Comparison of ENCODE assay signal across 3 cellular contexts in the genomic region with DNA sequence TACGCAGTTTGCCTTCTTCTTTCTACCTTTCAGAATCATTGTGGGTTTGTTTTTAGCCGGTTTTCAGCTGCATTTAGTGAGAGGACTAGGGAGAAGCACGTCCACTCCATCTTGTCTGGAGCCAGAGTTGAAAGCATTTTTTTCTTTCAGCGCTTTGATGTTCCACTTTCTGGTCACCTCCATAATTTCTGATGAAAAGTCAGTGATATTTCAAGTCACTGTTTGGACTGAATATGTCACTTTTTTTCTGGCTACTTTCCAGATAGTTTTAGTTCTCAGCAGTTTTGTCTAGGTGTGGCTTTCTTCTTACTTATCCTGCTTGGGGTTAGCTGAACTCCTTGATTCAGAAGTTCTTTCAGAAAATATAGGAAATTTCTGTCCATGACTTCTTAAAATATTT.
TF ChIP-seq lines count a peak whose summit lies in the region.

No MANE protein-coding gene starts in this region.

TF ChIP-seq in HCT116, 20 proteins besides CTCF, POLR2A, EP300 and RAD21 (continued from another document):
- TF ChIP-seq TCF7L2 (IDR thresholded peaks at IDR 0.05; ENCODE audit: borderline replicate concordance, extremely low read depth, insufficient read depth, insufficient read length) (no peak), EZH2 (IDR thresholded peaks at IDR 0.05) (no peak), YY1 (IDR thresholded peaks at IDR 0.05; ENCODE audit: extremely low read depth, insufficient replicate concordance, low read depth, low read length) (no peak), JUND (IDR thresholded peaks at IDR 0.05) (no peak)
- TF ChIP-seq, protein P1, sequence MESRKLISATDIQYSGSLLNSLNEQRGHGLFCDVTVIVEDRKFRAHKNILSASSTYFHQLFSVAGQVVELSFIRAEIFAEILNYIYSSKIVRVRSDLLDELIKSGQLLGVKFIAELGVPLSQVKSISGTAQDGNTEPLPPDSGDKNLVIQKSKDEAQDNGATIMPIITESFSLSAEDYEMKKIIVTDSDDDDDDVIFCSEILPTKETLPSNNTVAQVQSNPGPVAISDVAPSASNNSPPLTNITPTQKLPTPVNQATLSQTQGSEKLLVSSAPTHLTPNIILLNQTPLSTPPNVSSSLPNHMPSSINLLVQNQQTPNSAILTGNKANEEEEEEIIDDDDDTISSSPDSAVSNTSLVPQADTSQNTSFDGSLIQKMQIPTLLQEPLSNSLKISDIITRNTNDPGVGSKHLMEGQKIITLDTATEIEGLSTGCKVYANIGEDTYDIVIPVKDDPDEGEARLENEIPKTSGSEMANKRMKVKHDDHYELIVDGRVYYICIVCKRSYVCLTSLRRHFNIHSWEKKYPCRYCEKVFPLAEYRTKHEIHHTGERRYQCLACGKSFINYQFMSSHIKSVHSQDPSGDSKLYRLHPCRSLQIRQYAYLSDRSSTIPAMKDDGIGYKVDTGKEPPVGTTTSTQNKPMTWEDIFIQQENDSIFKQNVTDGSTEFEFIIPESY (IDR thresholded peaks at IDR 0.05; ENCODE audit: extremely low read depth, insufficient replicate concordance, low read length), result no peak
TF ChIP-seq in HCT116: peak in this region for 1.

TF ChIP-seq in WTC11, 78 proteins besides CTCF, POLR2A, EP300 and RAD21:
- TF ChIP-seq, protein P2, sequence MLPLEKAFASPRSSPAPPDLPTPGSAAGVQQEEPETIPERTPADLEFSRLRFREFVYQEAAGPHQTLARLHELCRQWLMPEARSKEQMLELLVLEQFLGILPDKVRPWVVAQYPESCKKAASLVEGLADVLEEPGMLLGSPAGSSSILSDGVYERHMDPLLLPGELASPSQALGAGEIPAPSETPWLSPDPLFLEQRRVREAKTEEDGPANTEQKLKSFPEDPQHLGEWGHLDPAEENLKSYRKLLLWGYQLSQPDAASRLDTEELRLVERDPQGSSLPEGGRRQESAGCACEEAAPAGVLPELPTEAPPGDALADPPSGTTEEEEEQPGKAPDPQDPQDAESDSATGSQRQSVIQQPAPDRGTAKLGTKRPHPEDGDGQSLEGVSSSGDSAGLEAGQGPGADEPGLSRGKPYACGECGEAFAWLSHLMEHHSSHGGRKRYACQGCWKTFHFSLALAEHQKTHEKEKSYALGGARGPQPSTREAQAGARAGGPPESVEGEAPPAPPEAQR (CRISPR knock-in tag; IDR thresholded peaks at IDR 0.05), result no peak
- TF ChIP-seq, protein P3, sequence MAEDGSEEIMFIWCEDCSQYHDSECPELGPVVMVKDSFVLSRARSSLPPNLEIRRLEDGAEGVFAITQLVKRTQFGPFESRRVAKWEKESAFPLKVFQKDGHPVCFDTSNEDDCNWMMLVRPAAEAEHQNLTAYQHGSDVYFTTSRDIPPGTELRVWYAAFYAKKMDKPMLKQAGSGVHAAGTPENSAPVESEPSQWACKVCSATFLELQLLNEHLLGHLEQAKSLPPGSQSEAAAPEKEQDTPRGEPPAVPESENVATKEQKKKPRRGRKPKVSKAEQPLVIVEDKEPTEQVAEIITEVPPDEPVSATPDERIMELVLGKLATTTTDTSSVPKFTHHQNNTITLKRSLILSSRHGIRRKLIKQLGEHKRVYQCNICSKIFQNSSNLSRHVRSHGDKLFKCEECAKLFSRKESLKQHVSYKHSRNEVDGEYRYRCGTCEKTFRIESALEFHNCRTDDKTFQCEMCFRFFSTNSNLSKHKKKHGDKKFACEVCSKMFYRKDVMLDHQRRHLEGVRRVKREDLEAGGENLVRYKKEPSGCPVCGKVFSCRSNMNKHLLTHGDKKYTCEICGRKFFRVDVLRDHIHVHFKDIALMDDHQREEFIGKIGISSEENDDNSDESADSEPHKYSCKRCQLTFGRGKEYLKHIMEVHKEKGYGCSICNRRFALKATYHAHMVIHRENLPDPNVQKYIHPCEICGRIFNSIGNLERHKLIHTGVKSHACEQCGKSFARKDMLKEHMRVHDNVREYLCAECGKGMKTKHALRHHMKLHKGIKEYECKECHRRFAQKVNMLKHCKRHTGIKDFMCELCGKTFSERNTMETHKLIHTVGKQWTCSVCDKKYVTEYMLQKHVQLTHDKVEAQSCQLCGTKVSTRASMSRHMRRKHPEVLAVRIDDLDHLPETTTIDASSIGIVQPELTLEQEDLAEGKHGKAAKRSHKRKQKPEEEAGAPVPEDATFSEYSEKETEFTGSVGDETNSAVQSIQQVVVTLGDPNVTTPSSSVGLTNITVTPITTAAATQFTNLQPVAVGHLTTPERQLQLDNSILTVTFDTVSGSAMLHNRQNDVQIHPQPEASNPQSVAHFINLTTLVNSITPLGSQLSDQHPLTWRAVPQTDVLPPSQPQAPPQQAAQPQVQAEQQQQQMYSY (CRISPR knock-in tag; IDR thresholded peaks at IDR 0.05), result no peak
- no peak for TF ChIP-seq MYBL2 (CRISPR knock-in tag; IDR thresholded peaks at IDR 0.05)
- TF ChIP-seq ZNF317 (CRISPR knock-in tag; IDR thresholded peaks at IDR 0.05; ENCODE audit: borderline replicate concordance, low read depth), result peak; percentile 98
- TF ChIP-seq, protein P4, sequence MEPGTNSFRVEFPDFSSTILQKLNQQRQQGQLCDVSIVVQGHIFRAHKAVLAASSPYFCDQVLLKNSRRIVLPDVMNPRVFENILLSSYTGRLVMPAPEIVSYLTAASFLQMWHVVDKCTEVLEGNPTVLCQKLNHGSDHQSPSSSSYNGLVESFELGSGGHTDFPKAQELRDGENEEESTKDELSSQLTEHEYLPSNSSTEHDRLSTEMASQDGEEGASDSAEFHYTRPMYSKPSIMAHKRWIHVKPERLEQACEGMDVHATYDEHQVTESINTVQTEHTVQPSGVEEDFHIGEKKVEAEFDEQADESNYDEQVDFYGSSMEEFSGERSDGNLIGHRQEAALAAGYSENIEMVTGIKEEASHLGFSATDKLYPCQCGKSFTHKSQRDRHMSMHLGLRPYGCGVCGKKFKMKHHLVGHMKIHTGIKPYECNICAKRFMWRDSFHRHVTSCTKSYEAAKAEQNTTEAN (CRISPR knock-in tag; IDR thresholded peaks at IDR 0.05), result no peak

TF ChIP-seq in K562, 482 proteins besides CTCF, POLR2A, EP300 and RAD21 (continued from another document):
- TF ChIP-seq SMAD2 (IDR thresholded peaks at IDR 0.05; ENCODE audit: low read depth, low read length) (no peak), MEIS2 (IDR thresholded peaks at IDR 0.05; ENCODE audit: partially characterized antibody) (peak; percentile 12), ZNF384 (IDR thresholded peaks at IDR 0.05; ENCODE audit: low read depth, low read length) (peak; percentile 52; the same call in 1 of the 2 replicates), TOE1 (IDR thresholded peaks at IDR 0.05; ENCODE audit: borderline replicate concordance) (peak; percentile 33; the same call in 1 of the 2 replicates), TOE1 (CRISPR knock-in tag; IDR thresholded peaks at IDR 0.05; ENCODE audit: borderline replicate concordance, low read depth) (no peak), SOX6 (IDR thresholded peaks at IDR 0.05) (no peak), HDAC1 (IDR thresholded peaks at IDR 0.05) (0 out of 4 replicates have a peak, but pooled peaks of 1 of the 2 experiments have one; percentile 30), TRIM24 (IDR thresholded peaks at IDR 0.05) (peak; percentile 51 to 86; a peak in 3 of 4 replicates), GTF2A2 (tag; IDR thresholded peaks at IDR 0.05) (no peak), TRIM28 (IDR thresholded peaks at IDR 0.05) (peak; percentile 99), TAL1 (IDR thresholded peaks at IDR 0.05) (no peak), NCOR1 (IDR thresholded peaks at IDR 0.05) (0 out of 2 replicates have a peak, but pooled peaks have one; percentile 8), XRCC3 (IDR thresholded peaks at IDR 0.05) (0 out of 2 replicates have a peak, but pooled peaks have one; percentile 46)
- TF ChIP-seq, protein P5, sequence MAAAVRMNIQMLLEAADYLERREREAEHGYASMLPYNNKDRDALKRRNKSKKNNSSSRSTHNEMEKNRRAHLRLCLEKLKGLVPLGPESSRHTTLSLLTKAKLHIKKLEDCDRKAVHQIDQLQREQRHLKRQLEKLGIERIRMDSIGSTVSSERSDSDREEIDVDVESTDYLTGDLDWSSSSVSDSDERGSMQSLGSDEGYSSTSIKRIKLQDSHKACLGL (CRISPR knock-in tag; IDR thresholded peaks at IDR 0.05; ENCODE audit: borderline replicate concordance, poor library complexity, severe bottlenecking), result no peak
- TF ChIP-seq, protein P6, sequence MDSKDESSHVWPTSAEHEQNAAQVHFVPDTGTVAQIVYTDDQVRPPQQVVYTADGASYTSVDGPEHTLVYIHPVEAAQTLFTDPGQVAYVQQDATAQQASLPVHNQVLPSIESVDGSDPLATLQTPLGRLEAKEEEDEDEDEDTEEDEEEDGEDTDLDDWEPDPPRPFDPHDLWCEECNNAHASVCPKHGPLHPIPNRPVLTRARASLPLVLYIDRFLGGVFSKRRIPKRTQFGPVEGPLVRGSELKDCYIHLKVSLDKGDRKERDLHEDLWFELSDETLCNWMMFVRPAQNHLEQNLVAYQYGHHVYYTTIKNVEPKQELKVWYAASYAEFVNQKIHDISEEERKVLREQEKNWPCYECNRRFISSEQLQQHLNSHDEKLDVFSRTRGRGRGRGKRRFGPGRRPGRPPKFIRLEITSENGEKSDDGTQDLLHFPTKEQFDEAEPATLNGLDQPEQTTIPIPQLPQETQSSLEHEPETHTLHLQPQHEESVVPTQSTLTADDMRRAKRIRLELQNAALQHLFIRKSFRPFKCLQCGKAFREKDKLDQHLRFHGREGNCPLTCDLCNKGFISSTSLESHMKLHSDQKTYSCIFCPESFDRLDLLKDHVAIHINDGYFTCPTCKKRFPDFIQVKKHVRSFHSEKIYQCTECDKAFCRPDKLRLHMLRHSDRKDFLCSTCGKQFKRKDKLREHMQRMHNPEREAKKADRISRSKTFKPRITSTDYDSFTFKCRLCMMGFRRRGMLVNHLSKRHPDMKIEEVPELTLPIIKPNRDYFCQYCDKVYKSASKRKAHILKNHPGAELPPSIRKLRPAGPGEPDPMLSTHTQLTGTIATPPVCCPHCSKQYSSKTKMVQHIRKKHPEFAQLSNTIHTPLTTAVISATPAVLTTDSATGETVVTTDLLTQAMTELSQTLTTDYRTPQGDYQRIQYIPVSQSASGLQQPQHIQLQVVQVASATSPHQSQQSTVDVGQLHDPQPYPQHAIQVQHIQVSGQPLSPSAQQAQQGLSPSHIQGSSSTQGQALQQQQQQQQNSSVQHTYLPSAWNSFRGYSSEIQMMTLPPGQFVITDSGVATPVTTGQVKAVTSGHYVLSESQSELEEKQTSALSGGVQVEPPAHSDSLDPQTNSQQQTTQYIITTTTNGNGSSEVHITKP (IDR thresholded peaks at IDR 0.05; ENCODE audit: partially characterized antibody), result no peak
- TF ChIP-seq, protein P7, sequence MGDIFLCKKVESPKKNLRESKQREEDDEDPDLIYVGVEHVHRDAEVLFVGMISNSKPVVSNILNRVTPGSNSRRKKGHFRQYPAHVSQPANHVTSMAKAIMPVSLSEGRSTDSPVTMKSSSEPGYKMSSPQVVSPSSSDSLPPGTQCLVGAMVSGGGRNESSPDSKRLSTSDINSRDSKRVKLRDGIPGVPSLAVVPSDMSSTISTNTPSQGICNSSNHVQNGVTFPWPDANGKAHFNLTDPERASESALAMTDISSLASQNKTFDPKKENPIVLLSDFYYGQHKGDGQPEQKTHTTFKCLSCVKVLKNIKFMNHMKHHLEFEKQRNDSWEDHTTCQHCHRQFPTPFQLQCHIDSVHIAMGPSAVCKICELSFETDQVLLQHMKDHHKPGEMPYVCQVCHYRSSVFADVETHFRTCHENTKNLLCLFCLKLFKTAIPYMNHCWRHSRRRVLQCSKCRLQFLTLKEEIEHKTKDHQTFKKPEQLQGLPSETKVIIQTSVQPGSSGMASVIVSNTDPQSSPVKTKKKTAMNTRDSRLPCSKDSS (IDR thresholded peaks at IDR 0.05; ENCODE audit: low read depth, partially characterized antibody), result peak; percentile 70
- TF ChIP-seq, protein P8, sequence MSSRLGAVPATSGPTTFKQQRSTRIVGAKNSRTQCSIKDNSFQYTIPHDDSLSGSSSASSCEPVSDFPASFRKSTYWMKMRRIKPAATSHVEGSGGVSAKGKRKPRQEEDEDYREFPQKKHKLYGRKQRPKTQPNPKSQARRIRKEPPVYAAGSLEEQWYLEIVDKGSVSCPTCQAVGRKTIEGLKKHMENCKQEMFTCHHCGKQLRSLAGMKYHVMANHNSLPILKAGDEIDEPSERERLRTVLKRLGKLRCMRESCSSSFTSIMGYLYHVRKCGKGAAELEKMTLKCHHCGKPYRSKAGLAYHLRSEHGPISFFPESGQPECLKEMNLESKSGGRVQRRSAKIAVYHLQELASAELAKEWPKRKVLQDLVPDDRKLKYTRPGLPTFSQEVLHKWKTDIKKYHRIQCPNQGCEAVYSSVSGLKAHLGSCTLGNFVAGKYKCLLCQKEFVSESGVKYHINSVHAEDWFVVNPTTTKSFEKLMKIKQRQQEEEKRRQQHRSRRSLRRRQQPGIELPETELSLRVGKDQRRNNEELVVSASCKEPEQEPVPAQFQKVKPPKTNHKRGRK (tag; IDR thresholded peaks at IDR 0.05), result peak; percentile 55
